In genomic region chr12:27361372-27361771, GRCh38 we compare ENCODE assay signal across 16 cellular contexts.
"Had no signal": no experiment of that assay in that cellular context is flagged by ENCODE, and none has a peak within 500 bp of the region (broad histone marks: within the 10 kb centered on the region; RNA-seq: fewer than 3 reads in every experiment).

No MANE protein-coding gene starts in this region.

- H3K36me3 Mint-ChIP-seq: natural killer cell treated with Interleukin-12 subunit alpha and Interleukin-12 subunit beta and Interleukin-15 and Interleukin-18, amount 100 ng/mL, for 72 hours had no signal

- H3K27ac ChIP-seq: ascending aorta had no signal

- H3K9me3 ChIP-seq: ascending aorta had no signal

- H3K4me3 ChIP-seq: ascending aorta had no signal

- H3K4me1 ChIP-seq: ascending aorta had no signal

- H3K27me3 Mint-ChIP-seq: type B pancreatic cell had no signal

- ATAC-seq: natural killer cell treated with Interleukin-12 subunit alpha and Interleukin-12 subunit beta and Interleukin-15 and Interleukin-18, amount 100 ng/mL, for 72 hours had no signal

- H3K4me3 Mint-ChIP-seq: activated CD4-positive, alpha-beta T cell treated with anti-CD3 and anti-CD28 coated beads, Interleukin-2, amount 10 ng/mL, durations not matched to agents 7 days and 5 days; natural killer cell treated with Interleukin-12 subunit alpha and Interleukin-12 subunit beta and Interleukin-15 and Interleukin-18, amount 100 ng/mL, for 72 hours; T-helper 2 cell treated with Interferon-gamma antibody and Interleukin-4, amounts not matched to agents 5 μg/mL and 100 μg/mL, for 36 hours; type B pancreatic cell had no signal

- H3K27ac Mint-ChIP-seq: activated CD4-positive, alpha-beta T cell treated with anti-CD3 and anti-CD28 coated beads, Interleukin-2, amount 10 ng/mL, durations not matched to agents 7 days and 5 days; natural killer cell treated with Interleukin-12 subunit alpha and Interleukin-12 subunit beta and Interleukin-15 and Interleukin-18, amount 100 ng/mL, for 72 hours; T-helper 2 cell treated with Interferon-gamma antibody and Interleukin-4, amounts not matched to agents 5 μg/mL and 100 μg/mL, for 36 hours; type B pancreatic cell had no signal

- H3K27me3 ChIP-seq: ascending aorta had no signal

- H3K4me1 Mint-ChIP-seq: activated CD4-positive, alpha-beta T cell treated with anti-CD3 and anti-CD28 coated beads, Interleukin-2, amount 10 ng/mL, durations not matched to agents 7 days and 5 days had no signal

- H3K36me3 ChIP-seq: ascending aorta had no signal

- DNase-seq: activated CD4-positive, alpha-beta T cell treated with anti-CD3 and anti-CD28 coated beads, Interleukin-2, amount 10 ng/mL, durations not matched to agents 7 days and 5 days; activated CD4-positive, CD25-positive, alpha-beta regulatory T cell; activated CD8-positive, alpha-beta memory T cell treated with anti-CD3 and anti-CD28 coated beads, Interleukin-2, amount 50 U/mL, for 48 hours; activated naive CD4-positive, alpha-beta T cell; foreskin melanocyte; kidney glomerular epithelial cell; mesendoderm; posterior cingulate gyrus; retina; stimulated activated CD4-positive, alpha-beta T cell treated with anti-CD3 and anti-CD28 coated beads, Interleukin-15, amount 100 ng/mL, for 24 hours; stimulated activated CD4-positive, alpha-beta T cell treated with anti-CD3 and anti-CD28 coated beads, Interleukin-4, amount 100 ng/mL, for 24 hours; stimulated activated naive CD4-positive, alpha-beta T cell treated with Interleukin-2 at 50 U/mL for 16 hours had no signal

- H3K9me3 Mint-ChIP-seq: activated CD4-positive, alpha-beta T cell treated with anti-CD3 and anti-CD28 coated beads, Interleukin-2, amount 10 ng/mL, durations not matched to agents 7 days and 5 days; T-helper 2 cell treated with Interferon-gamma antibody and Interleukin-4, amounts not matched to agents 5 μg/mL and 100 μg/mL, for 36 hours; type B pancreatic cell had no signal
